22 cellular contexts compared by ENCODE assay signal in the genomic region with DNA sequence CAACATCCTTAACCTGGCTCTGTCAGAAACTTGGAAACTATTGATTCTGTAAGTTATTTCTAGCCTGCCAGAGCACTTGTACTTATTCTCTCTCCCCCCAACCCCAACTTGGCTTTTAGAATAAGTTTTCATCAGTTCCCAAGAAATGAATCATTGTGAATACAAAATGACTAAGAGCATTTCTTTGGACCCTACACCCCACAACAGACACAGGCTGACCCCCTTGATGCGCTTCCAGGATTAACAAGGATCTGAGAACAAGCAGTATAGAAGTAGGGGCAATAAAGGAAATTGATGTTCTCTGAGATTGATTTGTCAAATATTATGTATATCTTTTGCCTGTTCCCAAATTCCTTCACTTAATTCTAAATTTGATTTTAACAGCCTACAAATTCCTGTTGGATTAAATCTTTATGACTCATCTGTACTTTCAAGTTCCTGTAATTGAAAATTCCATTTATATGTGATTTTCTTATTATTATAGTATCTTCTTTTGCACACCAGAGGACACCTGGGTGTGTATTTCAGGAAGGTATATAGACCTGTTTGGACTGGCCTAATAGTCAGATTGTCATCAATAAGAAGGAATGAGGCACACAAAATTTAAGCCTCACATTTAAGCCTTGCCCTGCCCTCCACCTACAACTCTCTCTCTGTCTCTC. TPM values are rescaled to one million over a fixed set of nuclear protein-coding genes. Genes with fewer than 3 reads are reported as not detected.
DNase-seq lines count a peak whose midpoint lies in the region; ATAC-seq, FAIRE-seq and TF ChIP-seq lines count a peak whose summit lies in the region.
"Had no signal": no experiment of that assay in that cellular context is flagged by ENCODE, and none has a peak within 500 bp of the region (broad histone marks: within the 10 kb centered on the region; RNA-seq: fewer than 3 reads in every experiment).

No MANE protein-coding gene starts in this region.

- no CpG with 5 or more reads among the region's 1 CpG for WGBS in mesenchymal stem cell
- WGBS in testis, 2 donors: 96 to 97% methylated on average over 1 of the region's 1 CpG

- no peak overlapping the region for H3K23ac ChIP-seq in mesenchymal stem cell (ENCODE audit: low read length in 2 of 2)

- H3K14ac ChIP-seq in mesenchymal stem cell (ENCODE audit: low read length in 2 of 2): no peak overlapping the region

- peak overlapping the region; percentile 80 for H3K27ac Mint-ChIP-seq in chondrocyte (ENCODE audit: unreplicated experiment)
- H3K27ac Mint-ChIP-seq: activated CD4-positive, alpha-beta memory T cell treated with anti-CD3 and anti-CD28 coated beads, Interleukin-2, amount 10 ng/mL, durations not matched to agents 7 days and 5 days; CD4-positive, alpha-beta memory T cell; WTC11 had no signal

- H3K4me3 ChIP-seq in mesenchymal stem cell (ENCODE audit: insufficient read depth in 1 of 2, low read depth in 1 of 2, low read length in 2 of 2): no peak overlapping the region
- no peak overlapping the region for H3K4me3 ChIP-seq in testis
- H3K4me3 ChIP-seq: coronary artery, mucosa of descending colon, neural progenitor cell, suprapubic skin had no signal

- H3K79me1 ChIP-seq in mesenchymal stem cell (replicated peaks; ENCODE audit: low read length, poor library complexity, severe bottlenecking): no peaks in the 10 kb centered on the region

- POLR2A ChIA-PET in RWPE1 (lab: Yijun Ruan, JAX; ENCODE audit: low non-redundant PET): no interaction called here

- H3K9me3 Mint-ChIP-seq in chondrocyte (ENCODE audit: low read depth): no peaks in the 10 kb centered on the region
- H3K9me3 Mint-ChIP-seq: activated CD4-positive, alpha-beta memory T cell treated with anti-CD3 and anti-CD28 coated beads, Interleukin-2, amount 10 ng/mL, durations not matched to agents 7 days and 5 days; CD4-positive, alpha-beta memory T cell; neural progenitor cell had no signal

- H3K27me3 ChIP-seq in mesenchymal stem cell (ENCODE audit: control insufficient read depth in 1 of 2, insufficient read depth in 1 of 2, low read length in 2 of 2) (no peaks in the 10 kb centered on the region), testis (no peaks in the 10 kb centered on the region)
- H3K27me3 ChIP-seq: neural progenitor cell, suprapubic skin had no signal

- no peak overlapping the region for H2AFZ ChIP-seq in mesenchymal stem cell (ENCODE audit: low read depth, low read length)
- H2AFZ ChIP-seq: neural progenitor cell had no signal

- H3K9me3 ChIP-seq in mesenchymal stem cell (ENCODE audit: control insufficient read depth, low read length): no peaks in the 10 kb centered on the region
- H3K9me3 ChIP-seq in testis: no peaks in the 10 kb centered on the region
- H3K9me3 ChIP-seq: mucosa of descending colon, suprapubic skin had no signal

- H3K4me1 Mint-ChIP-seq in chondrocyte (ENCODE audit: low read depth): peaks cover 29% of the 10 kb centered on the region

- no peak overlapping the region for H2BK15ac ChIP-seq in mesenchymal stem cell (ENCODE audit: low read depth, poor library complexity, severe bottlenecking)

- H3K4me3 Mint-ChIP-seq in chondrocyte (ENCODE audit: unreplicated experiment): no peak overlapping the region
- H3K4me3 Mint-ChIP-seq: activated CD4-positive, alpha-beta memory T cell treated with anti-CD3 and anti-CD28 coated beads, Interleukin-2, amount 10 ng/mL, durations not matched to agents 7 days and 5 days; CD4-positive, alpha-beta memory T cell; neural progenitor cell; WTC11 had no signal

- peak; percentile 20 for FAIRE-seq in H54 (lab: Jason Lieb, UNC)
- FAIRE-seq: HTR-8/SVneo had no signal

- TF ChIP-seq CTCF in RWPE1 (conservative IDR thresholded peaks at IDR 0.05; ENCODE audit: low read depth) (no peak), chondrocyte (IDR thresholded peaks at IDR 0.05) (no peak), testis (IDR thresholded peaks at IDR 0.05) (no peak)

- H3K4ac ChIP-seq in mesenchymal stem cell (ENCODE audit: low read depth in 1 of 2, low read length in 2 of 2): no peak overlapping the region

- no peaks in the 10 kb centered on the region for H3K27me3 Mint-ChIP-seq in chondrocyte (ENCODE audit: low read depth)

- ATAC-seq in GM18861 (IDR thresholded peaks at IDR 0.05; ENCODE audit: unreplicated experiment): no peak
- ATAC-seq in HG02642 (IDR thresholded peaks at IDR 0.05; ENCODE audit: poor library complexity, unreplicated experiment): no peak
- ATAC-seq: left ventricle myocardium superior, mucosa of descending colon, WTC11 had no signal

- H3K4me1 ChIP-seq in mesenchymal stem cell (ENCODE audit: control insufficient read depth, insufficient read depth, low read depth, low read length) (peaks cover 3% of the 10 kb centered on the region), testis (no peaks in the 10 kb centered on the region)

- H3K27ac ChIP-seq in RWPE1 (peak overlapping the region; percentile 97), mesenchymal stem cell (ENCODE audit: low read length, poor library complexity, severe bottlenecking) (peak overlapping the region; percentile 21), testis (no peak overlapping the region)
- H3K27ac ChIP-seq: coronary artery, neural progenitor cell, suprapubic skin had no signal

- intact Hi-C loops in testis (cut with DNase I; ENCODE audit: low total_unique reads): no loop called here

- H2BK5ac ChIP-seq in mesenchymal stem cell (ENCODE audit: low read depth, low read length, poor library complexity, severe bottlenecking): no peak overlapping the region

- no peak overlapping the region for H3K9ac ChIP-seq in mesenchymal stem cell (ENCODE audit: low read length)
- H3K9ac ChIP-seq: neural progenitor cell had no signal

- DNase-seq in H54 (ENCODE audit: insufficient read length, low spot score) (no peak), RWPE1 (ENCODE audit: low spot score) (peak; percentile 57), chondrocyte (ENCODE audit: low spot score) (no peak), mesenchymal stem cell (no peak), Ammon's horn (ENCODE audit: low spot score) (no peak), testis (no peak)
- DNase-seq: activated CD4-positive, alpha-beta memory T cell treated with anti-CD3 and anti-CD28 coated beads, Interleukin-2, amount 10 ng/mL, durations not matched to agents 7 days and 5 days; aorta; CD4-positive, alpha-beta memory T cell; Karpas-422; left ventricle myocardium superior; mucosa of descending colon; NCI-H1105 treated with DMSO at 0.1 percent for 48 hours; NCI-H69; SHP77 treated with DMSO at 0.1 percent for 48 hours had no signal

- H3K4me2 ChIP-seq in mesenchymal stem cell (ENCODE audit: low read length, poor library complexity, severe bottlenecking): no peak overlapping the region
- H3K4me2 ChIP-seq: neural progenitor cell had no signal

- H2AK5ac ChIP-seq in mesenchymal stem cell (ENCODE audit: low read length, severe bottlenecking): no peak overlapping the region

- H4K8ac ChIP-seq in mesenchymal stem cell (ENCODE audit: low read length): no peak overlapping the region

- H3K36me3 ChIP-seq in mesenchymal stem cell (ENCODE audit: control insufficient read depth in 1 of 2, insufficient read depth in 2 of 2, low read depth in 1 of 2, low read length in 2 of 2): no peaks in the 10 kb centered on the region
- H3K36me3 ChIP-seq in testis (ENCODE audit: low read depth, missing control alignments): no peaks in the 10 kb centered on the region
- H3K36me3 ChIP-seq: neural progenitor cell, suprapubic skin had no signal

- TF ChIP-seq POLR2A in H54 (IDR thresholded peaks at IDR 0.05; ENCODE audit: low read depth, low read length): no peak
- no peak for TF ChIP-seq POLR2A in testis (IDR thresholded peaks at IDR 0.05)

- no peak overlapping the region for H2BK120ac ChIP-seq in mesenchymal stem cell (ENCODE audit: low read depth, low read length)

- H4K91ac ChIP-seq in mesenchymal stem cell (ENCODE audit: low read length): no peak overlapping the region

- no peak overlapping the region for H3K18ac ChIP-seq in mesenchymal stem cell (ENCODE audit: low read depth in 1 of 2, low read length in 2 of 2)

- H2BK12ac ChIP-seq in mesenchymal stem cell (ENCODE audit: low read length in 2 of 2): no peak overlapping the region

- CTCF ChIA-PET in RWPE1 (lab: Yijun Ruan, JAX): no interaction called here

- no peaks in the 10 kb centered on the region for H3K36me3 Mint-ChIP-seq in chondrocyte (ENCODE audit: low read depth)
- H3K36me3 Mint-ChIP-seq: neural progenitor cell, WTC11 had no signal

RNA-seq across cellular contexts. Expression of a gene that starts 10.2 kb away (rescaled TPM):
- total RNA-seq in chondrocyte: 21.8 to 24.2 TPM (median 23.8 TPM) in 3 replicates
- 6.4 TPM for polyA plus RNA-seq in mesenchymal stem cell (2013, experiment 1 of 2)
- polyA plus RNA-seq in mesenchymal stem cell (2013, experiment 2 of 2): 7.1 TPM
- total RNA-seq in testis: 10 to 100 TPM; 58.5 to 80.5 TPM
- 19.7 TPM for polyA plus RNA-seq in testis (ENCODE audit: insufficient read depth, low read depth, low replicate concordance)

Comparison
In these comparisons a context has a peak if more than half of its experiments do, and no peak if none do; other contexts are left out.
1. H3K27ac ChIP-seq: peak in RWPE1 (single experiment) and mesenchymal stem cell (single experiment); none in testis (0 of 2).